8 cellular contexts compared by ENCODE assay signal in genomic region chr10:120979435-120980315, GRCh38.
DNase-seq lines count a peak whose midpoint lies in the region; ATAC-seq and TF ChIP-seq lines count a peak whose summit lies in the region.

No MANE protein-coding gene starts in this region.

- H3K9me3 ChIP-seq in HEK293 (ENCODE audit: control insufficient read depth, insufficient read depth, low read depth, low read length): no peaks in the 10 kb centered on the region
- H3K9me3 ChIP-seq in muscle layer of colon (ENCODE audit: low read length): no peaks in the 10 kb centered on the region
- no peaks in the 10 kb centered on the region for H3K9me3 ChIP-seq in transverse colon

- H3K4me1 Mint-ChIP-seq in effector memory CD8-positive, alpha-beta T cell (ENCODE audit: low read depth in 2 of 2): peaks cover 3 to 9% of the 10 kb centered on the region in 2 donors

- in situ Hi-C loops in transverse colon (cut with MboI; ENCODE audit: low pct_ligation_motif_present in 1 of 4, low pct_unique_long_range_greater_than_20kb in 1 of 4, low sequenced_read_pairs in 3 of 4): no loop called here

- intact Hi-C loops in transverse colon (cut with DNase I; ENCODE audit: low total_unique reads): no loop called here

- H3K36me3 Mint-ChIP-seq in effector memory CD8-positive, alpha-beta T cell (ENCODE audit: insufficient read depth): no peaks in the 10 kb centered on the region

- CTCF ChIA-PET in HEK293 (lab: Yijun Ruan, JAX): no interaction called here

- H3K36me3 ChIP-seq in HEK293 (ENCODE audit: control insufficient read depth in 2 of 2, insufficient read depth in 1 of 2, low read length in 2 of 2) (no peaks in the 10 kb centered on the region), muscle layer of colon (ENCODE audit: insufficient read depth, low read length) (no peaks in the 10 kb centered on the region), transverse colon (no peaks in the 10 kb centered on the region)

- H3K4me3 ChIP-seq in HEK293 (ENCODE audit: low read depth, low read length) (peak overlapping the region; percentile 32), muscle layer of colon (ENCODE audit: low read depth in 1 of 2, low read length in 2 of 2) (peak overlapping the region; percentile 63 to 71), transverse colon (peak overlapping the region; percentile 3 to 42 (median 20))

- H3K27me3 ChIP-seq in muscle layer of colon (ENCODE audit: control insufficient read depth in 1 of 2, insufficient read depth in 2 of 2, low read length in 2 of 2): peaks cover 0 to 6% of the 10 kb centered on the region in 2 donors
- peaks cover 5% of the 10 kb centered on the region for H3K27me3 ChIP-seq in transverse colon

- H3K27ac ChIP-seq in HEK293 (ENCODE audit: extremely low read depth, low read depth, low read length) (peak overlapping the region; percentile 86), muscle layer of colon (ENCODE audit: low read depth, low read length) (peak overlapping the region; percentile 63), transverse colon (peak overlapping the region in 3 of 4 donors; percentile 6 to 65 (median 32))

- no peak overlapping the region for H3K27ac Mint-ChIP-seq in effector memory CD8-positive, alpha-beta T cell

- H3K27me3 Mint-ChIP-seq in effector memory CD8-positive, alpha-beta T cell: peaks cover 23 to 72% of the 10 kb centered on the region in 2 donors

- DNase-seq in NCI-H510A treated with DMSO at 0.1 percent for 48 hours (lab: John Stamatoyannopoulos, UW) (peak; percentile 82), transverse colon (peak; percentile 81), COLO829 (ENCODE audit: low spot score) (no peak), GM19240 (ENCODE audit: insufficient read length, low spot score) (no peak), Kasumi-1 (lab: John Stamatoyannopoulos, UW) (no peak)
- peak in 2 of 3 experiments; percentile 5 to 11 for DNase-seq in effector memory CD8-positive, alpha-beta T cell

- TF ChIP-seq POLR2A in transverse colon (IDR thresholded peaks at IDR 0.05): peak; percentile 14

- WGBS in transverse colon (ENCODE audit: low coverage in 1 of 2), 2 donors: 0 to 8% methylated on average over 4 to 69 of the region's 69 CpGs

- POLR2A ChIA-PET in HEK293 (lab: Yijun Ruan, JAX): interaction anchor here (1.0 to 1.7 kb wide), 2 partner anchors 12 to 14 kb away, joined by 3 to 10 read pairs; no protein-coding TSS in a partner anchor

- no peak overlapping the region for H3K9ac ChIP-seq in muscle layer of colon (ENCODE audit: low read length)

- TF ChIP-seq CTCF in HEK293 (tag by site-specific recombination; IDR thresholded peaks at IDR 0.05) (no peak), transverse colon (IDR thresholded peaks at IDR 0.05) (no peak)

- peak; percentile 73 for ATAC-seq in effector memory CD8-positive, alpha-beta T cell (replicated peaks)

- H3K9me3 Mint-ChIP-seq in effector memory CD8-positive, alpha-beta T cell: no peaks in the 10 kb centered on the region

- H3K4me3 Mint-ChIP-seq in effector memory CD8-positive, alpha-beta T cell: peak overlapping the region; percentile 20 to 57

- no peak for TF ChIP-seq EP300 in transverse colon (IDR thresholded peaks at IDR 0.05; ENCODE audit: low read depth)

- H3K4me1 ChIP-seq in HEK293 (ENCODE audit: control insufficient read depth, insufficient read depth, low read length) (peaks cover 46% of the 10 kb centered on the region), muscle layer of colon (ENCODE audit: insufficient read depth, low read length) (peaks cover 12% of the 10 kb centered on the region), transverse colon (peaks cover 13 to 22% (median 19%) of the 10 kb centered on the region in 4 donors)

TF ChIP-seq in HEK293, 187 proteins besides CTCF, POLR2A, EP300 and RAD21 (continues in another document):
- TF ChIP-seq TCF7L2 (IDR thresholded peaks at IDR 0.05; ENCODE audit: borderline replicate concordance, low read depth, low read length) (peak; percentile 66; the same call in 1 of the 2 replicates), ZNF768 (tag by site-specific recombination; IDR thresholded peaks at IDR 0.05) (no peak), ZNF660 (tag by site-specific recombination; IDR thresholded peaks at IDR 0.05) (0 out of 2 replicates have a peak, but pooled peaks have one; percentile 15), ZNF791 (tag by site-specific recombination; IDR thresholded peaks at IDR 0.05) (no peak), PBX3 (CRISPR knock-in tag; IDR thresholded peaks at IDR 0.05) (0 out of 2 replicates have a peak, but pooled peaks have one; percentile 66), SETDB1 (IDR thresholded peaks at IDR 0.05; ENCODE audit: insufficient read length, low read length) (no peak), PATZ1 (tag by site-specific recombination; IDR thresholded peaks at IDR 0.05) (no peak), ZNF48 (tag by site-specific recombination; IDR thresholded peaks at IDR 0.05) (no peak), ZBTB10 (tag by site-specific recombination; IDR thresholded peaks at IDR 0.05) (no peak), ZNF654 (tag by site-specific recombination; IDR thresholded peaks at IDR 0.05; ENCODE audit: low read depth) (no peak), OVOL3 (tag by site-specific recombination; IDR thresholded peaks at IDR 0.05) (no peak), ZNF202 (tag by site-specific recombination; IDR thresholded peaks at IDR 0.05; ENCODE audit: borderline replicate concordance) (no peak), ZBTB26 (tag by site-specific recombination; optimal IDR thresholded peaks at IDR 0.05) (peak; percentile 94), ZBTB48 (tag by site-specific recombination; IDR thresholded peaks at IDR 0.05) (peak; percentile 76; the same call in 1 of the 2 replicates), ZEB2 (tag by site-specific recombination; IDR thresholded peaks at IDR 0.05) (peak; percentile 50; the same call in 1 of the 2 replicates), ZNF169 (tag by site-specific recombination; IDR thresholded peaks at IDR 0.05) (no peak)

Comparison
In these comparisons a context has a peak if more than half of its experiments do, and no peak if none do; other contexts are left out.
1. H3K27ac ChIP-seq: peak in every context shown above with its lines; median percentile 86 in HEK293; 63 in muscle layer of colon; 32 in transverse colon.
2. DNase-seq: peak in NCI-H510A treated with DMSO at 0.1 percent for 48 hours (single experiment), effector memory CD8-positive, alpha-beta T cell (2 of 3) and transverse colon (single experiment); none in COLO829 (single experiment), GM19240 (single experiment) and Kasumi-1 (0 of 2).
3. Peak in every context shown above with its lines, with median percentiles within 50 percentile points of each other: H3K4me3 ChIP-seq.